In genomic region chr5:168317521-168318147, GRCh38 we compare ENCODE assay signal across 9 cellular contexts. TPM values are rescaled to one million over a fixed set of nuclear protein-coding genes. Genes with fewer than 3 reads are reported as not detected.
DNase-seq lines count a peak whose midpoint lies in the region; ATAC-seq, FAIRE-seq and TF ChIP-seq lines count a peak whose summit lies in the region.
"Had no signal": no experiment of that assay in that cellular context is flagged by ENCODE, and none has a peak within 500 bp of the region (broad histone marks: within the 10 kb centered on the region; RNA-seq: fewer than 3 reads in every experiment).

No MANE protein-coding gene starts in this region.

- no TSS peak for BruUV-seq in HepG2 (replicated peaks; lab: Mats Ljungman, UMichigan)

- DNase-seq in BJ (ENCODE audit: low read depth) (peak; percentile 67), M059J (ENCODE audit: low read depth) (peak; percentile 98), body of pancreas (peak; percentile 58 to 89 (median 73)), HepG2 (ENCODE audit: low spot score) (peak; percentile 92), NCI-H1105 (lab: John Stamatoyannopoulos, UW) (no peak), ecto neural progenitor cell (ENCODE audit: low spot score) (no peak)
- DNase-seq in activated CD4-positive, alpha-beta T cell treated with anti-CD3 and anti-CD28 coated beads for 1 hour = no peak

- POLR2A ChIA-PET in BJ (lab: Charles Lee) = no interaction called here
- POLR2A ChIA-PET in HepG2 (lab: Yijun Ruan, JAX) = interaction anchor here (1.6 to 4.2 kb wide), 3 partner anchors 12 to 36 kb away, joined by 4 to 29 read pairs (median 23); no protein-coding TSS in a partner anchor

- no peaks in the 10 kb centered on the region for H4K20me1 ChIP-seq in HepG2 (ENCODE audit: insufficient read depth, low read length)

- 0 out of 4 replicates have a peak, but pooled peaks of 1 of the 2 experiments have one; percentile 30 for TF ChIP-seq EP300 in HepG2 (IDR thresholded peaks at IDR 0.05; ENCODE audit: low read depth in 2 of 2, low read length in 2 of 2)
- no peak for TF ChIP-seq EP300 in HepG2 (CRISPR knock-in tag; IDR thresholded peaks at IDR 0.05; ENCODE audit: borderline replicate concordance)

- H3K4me3 ChIP-seq in BJ (ENCODE audit: low read depth, low read length) (no peak overlapping the region), body of pancreas (no peak overlapping the region), HepG2 (replicated peaks in 1 of 3; ENCODE audit: insufficient read depth in 1 of 3, low read depth in 2 of 3, low read length in 3 of 3) (no peak overlapping the region)
- H3K4me3 ChIP-seq: coronary artery had no signal

- no peak overlapping the region for H2AFZ ChIP-seq in HepG2 (ENCODE audit: low read length)

- WGBS in body of pancreas, 2 donors = 3 to 5% methylated on average over 4 of the region's 4 CpGs
- 21% methylated on average over 4 of the region's 4 CpGs for WGBS in HepG2 (ENCODE audit: low lambda C conversion rate)

- TF ChIP-seq POLR2A in body of pancreas (IDR thresholded peaks at IDR 0.05) = peak in 2 of 3 donors; percentile 16 to 31
- no peak for TF ChIP-seq POLR2A in HepG2 (IDR thresholded peaks at IDR 0.05; ENCODE audit: insufficient read depth in 1 of 2, low read depth in 2 of 2, low read length in 2 of 2)

- H3K36me3 ChIP-seq in BJ (ENCODE audit: control insufficient read depth, insufficient read depth, low read length) = no peaks in the 10 kb centered on the region
- H3K36me3 ChIP-seq in body of pancreas (replicated peaks in 1 of 2; ENCODE audit: insufficient read depth in 1 of 2, low read depth in 2 of 2) = no peaks in the 10 kb centered on the region
- H3K36me3 ChIP-seq in HepG2 (replicated peaks in 1 of 2; ENCODE audit: control insufficient read depth in 1 of 2, insufficient read depth in 2 of 2, low read length in 2 of 2) = no peaks in the 10 kb centered on the region

- peak overlapping the region; percentile 20; the same call in 1 of the 2 replicates for H3K9ac ChIP-seq in HepG2 (ENCODE audit: insufficient read depth, low read depth, low read length)

- CTCF ChIA-PET in BJ (lab: Yijun Ruan, JAX) (interaction anchor here (0.6 to 0.7 kb wide), 3 partner anchors 16 to 1597 kb away, joined by 3 read pairs; no protein-coding TSS in a partner anchor), HepG2 (lab: Yijun Ruan, JAX; ENCODE audit: low intra/inter-chr PET ratio, low total read pairs) (no interaction called here)

- peak overlapping the region; percentile 8; the same call in 1 of the 2 replicates for H3K4me2 ChIP-seq in HepG2 (ENCODE audit: low read depth, low read length)

- intact Hi-C loops in body of pancreas (cut with DNase I) (no loop called here), HepG2 (cut with micrococcal nuclease; ENCODE audit: unreplicated experiment) (no loop called here)

- H3K27ac ChIP-seq in body of pancreas = peak overlapping the region; percentile 78 to 93 (median 92)
- H3K27ac ChIP-seq in HepG2 (ENCODE audit: extremely low read length, insufficient read depth, low read length) = peak overlapping the region; percentile 41
- H3K27ac ChIP-seq: coronary artery had no signal

- ATAC-seq in body of pancreas = peak; percentile 69
- ATAC-seq in HepG2 = no peak
- ATAC-seq in HG02885 (IDR thresholded peaks at IDR 0.05; ENCODE audit: poor library complexity, unreplicated experiment) = no peak

- no peaks in the 10 kb centered on the region for H3K27me3 ChIP-seq in BJ (ENCODE audit: control insufficient read depth, insufficient read depth, low read length)
- no peaks in the 10 kb centered on the region for H3K27me3 ChIP-seq in body of pancreas
- no peaks in the 10 kb centered on the region for H3K27me3 ChIP-seq in HepG2 (ENCODE audit: control insufficient read depth in 1 of 2, insufficient read depth in 2 of 2, low read length in 2 of 2)

- in situ Hi-C loops in HepG2 (cut with HindIII; ENCODE audit: extremely low pct_ligation_motif_present, low pct_unique_long_range_greater_than_20kb) = no loop called here

- H3K9me3 ChIP-seq in body of pancreas (no peaks in the 10 kb centered on the region), HepG2 (ENCODE audit: low read length) (no peaks in the 10 kb centered on the region)

- H3K4me1 ChIP-seq in body of pancreas (peaks cover 62% of the 10 kb centered on the region), HepG2 (ENCODE audit: insufficient read depth, low read length) (peaks cover 60% of the 10 kb centered on the region)

- TF ChIP-seq CTCF in BJ (IDR thresholded peaks at IDR 0.05; ENCODE audit: insufficient read depth, low read depth, low read length) = no peak
- no peak for TF ChIP-seq CTCF in body of pancreas (IDR thresholded peaks at IDR 0.05)
- no peak for TF ChIP-seq CTCF in HepG2 (CRISPR knock-in tag; IDR thresholded peaks at IDR 0.05)

- TF ChIP-seq RAD21 in HepG2 (CRISPR knock-in tag; IDR thresholded peaks at IDR 0.05) = no peak

- peak; percentile 72 for FAIRE-seq in HepG2 (lab: Jason Lieb, UNC)

- peaks cover 14% of the 10 kb centered on the region for H3K79me2 ChIP-seq in HepG2 (ENCODE audit: insufficient read depth, low read length)

TF ChIP-seq in HepG2, 621 proteins besides CTCF, POLR2A, EP300 and RAD21 (continues in another document):
- TF ChIP-seq ZNF335 (CRISPR knock-in tag; IDR thresholded peaks at IDR 0.05) = no peak
- TF ChIP-seq PRPF4 (IDR thresholded peaks at IDR 0.05; ENCODE audit: low read depth, low read length, poor library complexity, severe bottlenecking) = no peak
- peak; percentile 68; the same call in 1 of the 2 replicates for TF ChIP-seq HOXA3 (CRISPR knock-in tag; IDR thresholded peaks at IDR 0.05)
- TF ChIP-seq POLR2AphosphoS2 (IDR thresholded peaks at IDR 0.05; ENCODE audit: low read depth, low read length) = no peak
- TF ChIP-seq ZNF34 (CRISPR knock-in tag; IDR thresholded peaks at IDR 0.05; ENCODE audit: borderline replicate concordance) = no peak
- TF ChIP-seq HMG20A (CRISPR knock-in tag; IDR thresholded peaks at IDR 0.05; ENCODE audit: borderline replicate concordance) = 0 out of 2 replicates have a peak, but pooled peaks have one; percentile 21
- no peak for TF ChIP-seq SOX13 (IDR thresholded peaks at IDR 0.05)
- TF ChIP-seq SOX13 (CRISPR knock-in tag; conservative IDR thresholded peaks at IDR 0.05 in 1 of 2, IDR thresholded peaks at IDR 0.05 in 1 of 2) = peak in 1 of 2 experiments; percentile 43; a peak in 1 of 4 replicates
- TF ChIP-seq, protein P1, sequence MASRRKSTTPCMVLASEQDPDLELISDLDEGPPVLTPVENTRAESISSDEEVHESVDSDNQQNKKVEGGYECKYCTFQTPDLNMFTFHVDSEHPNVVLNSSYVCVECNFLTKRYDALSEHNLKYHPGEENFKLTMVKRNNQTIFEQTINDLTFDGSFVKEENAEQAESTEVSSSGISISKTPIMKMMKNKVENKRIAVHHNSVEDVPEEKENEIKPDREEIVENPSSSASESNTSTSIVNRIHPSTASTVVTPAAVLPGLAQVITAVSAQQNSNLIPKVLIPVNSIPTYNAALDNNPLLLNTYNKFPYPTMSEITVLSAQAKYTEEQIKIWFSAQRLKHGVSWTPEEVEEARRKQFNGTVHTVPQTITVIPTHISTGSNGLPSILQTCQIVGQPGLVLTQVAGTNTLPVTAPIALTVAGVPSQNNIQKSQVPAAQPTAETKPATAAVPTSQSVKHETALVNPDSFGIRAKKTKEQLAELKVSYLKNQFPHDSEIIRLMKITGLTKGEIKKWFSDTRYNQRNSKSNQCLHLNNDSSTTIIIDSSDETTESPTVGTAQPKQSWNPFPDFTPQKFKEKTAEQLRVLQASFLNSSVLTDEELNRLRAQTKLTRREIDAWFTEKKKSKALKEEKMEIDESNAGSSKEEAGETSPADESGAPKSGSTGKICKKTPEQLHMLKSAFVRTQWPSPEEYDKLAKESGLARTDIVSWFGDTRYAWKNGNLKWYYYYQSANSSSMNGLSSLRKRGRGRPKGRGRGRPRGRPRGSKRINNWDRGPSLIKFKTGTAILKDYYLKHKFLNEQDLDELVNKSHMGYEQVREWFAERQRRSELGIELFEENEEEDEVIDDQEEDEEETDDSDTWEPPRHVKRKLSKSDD (CRISPR knock-in tag; IDR thresholded peaks at IDR 0.05; ENCODE audit: low read depth) = peak; percentile 57; the same call in 1 of the 2 replicates
- TF ChIP-seq HOXD1 (CRISPR knock-in tag; IDR thresholded peaks at IDR 0.05) = no peak
- TF ChIP-seq SIX4 (CRISPR knock-in tag; IDR thresholded peaks at IDR 0.05) = 0 out of 2 replicates have a peak, but pooled peaks have one; percentile 51
- TF ChIP-seq ZKSCAN8 (CRISPR knock-in tag; IDR thresholded peaks at IDR 0.05; ENCODE audit: borderline replicate concordance) = no peak
- peak; percentile 99 for TF ChIP-seq CREB1 (IDR thresholded peaks at IDR 0.05)
- peak; percentile 94 for TF ChIP-seq CREB1 (CRISPR knock-in tag; IDR thresholded peaks at IDR 0.05)
- TF ChIP-seq STAT5B (CRISPR knock-in tag; IDR thresholded peaks at IDR 0.05) = no peak

RNA-seq across cellular contexts. Expression of gene WWC1, which starts 26.2 kb away (rescaled TPM):
- 1.4 TPM in 2 replicates for polyA plus RNA-seq in BJ (2011; rRNA removed)
- 2.3 and 2.7 TPM in 2 replicates for polyA minus RNA-seq in BJ (2011; rRNA and poly(A)+ RNA removed)
- total RNA-seq in M059J (2014; rRNA removed; shearing (Covaris generic)) = 6.1 and 9.7 TPM in 2 replicates
- 10 to 100 TPM; 40.0 to 49.4 TPM for total RNA-seq in body of pancreas
- 17.3 and 17.9 TPM in 2 replicates for total RNA-seq in HepG2 (2016; rRNA removed; fragmentation: Illumina TruSeq; extraction: Trizol)
- 3.2 and 4.1 TPM in 2 replicates for total RNA-seq in HepG2 (2016; cell fraction: cytosol; rRNA removed; fragmentation: Illumina TruSeq; extraction: Trizol; ENCODE audit: low read depth)
- total RNA-seq in HepG2 (2016; cell fraction: insoluble cytoplasmic fraction; rRNA removed; fragmentation: Illumina TruSeq; extraction: Trizol) = 16.2 and 18.5 TPM in 2 replicates
- total RNA-seq in HepG2 (2016; cell fraction: membrane; rRNA removed; fragmentation: Illumina TruSeq; extraction: Trizol) = 11.3 and 13.4 TPM in 2 replicates
- 11.5 and 19.6 TPM in 2 replicates for total RNA-seq in HepG2 (2016; cell fraction: nucleus; rRNA removed; fragmentation: Illumina TruSeq; extraction: Trizol)
- polyA plus RNA-seq in HepG2 (2011; rRNA removed) = 8.3 and 9.3 TPM in 2 replicates
- 5.7 and 5.8 TPM in 2 replicates for polyA plus RNA-seq in HepG2 (2011; cell fraction: cytosol; rRNA removed)
- 9.7 and 10.0 TPM in 2 replicates for polyA plus RNA-seq in HepG2 (2011; cell fraction: nucleus; rRNA removed)
- polyA plus RNA-seq in HepG2 (2012) = 8.6 and 11.5 TPM in 2 replicates
- polyA plus RNA-seq in HepG2 (2016; cell fraction: cytosol; fragmentation: Illumina TruSeq; extraction: Trizol; ENCODE audit: low read depth) = 1.6 and 2.5 TPM in 2 replicates
- polyA plus RNA-seq in HepG2 (2016; cell fraction: insoluble cytoplasmic fraction; fragmentation: Illumina TruSeq; extraction: Trizol; ENCODE audit: low read depth) = 16.5 and 17.8 TPM in 2 replicates
- polyA plus RNA-seq in HepG2 (2016; cell fraction: membrane; fragmentation: Illumina TruSeq; extraction: Trizol; ENCODE audit: low read depth) = 7.0 and 8.7 TPM in 2 replicates
- 16.3 and 18.5 TPM in 2 replicates for polyA plus RNA-seq in HepG2 (2016; cell fraction: nucleus; fragmentation: Illumina TruSeq; extraction: Trizol; ENCODE audit: insufficient read depth, low read depth)
- 12.6 and 55.5 TPM in 2 replicates for polyA minus RNA-seq in HepG2 (2011; rRNA and poly(A)+ RNA removed; ENCODE audit: low replicate concordance)
- polyA minus RNA-seq in HepG2 (2011; cell fraction: cytosol; rRNA and poly(A)+ RNA removed) = 6.4 and 7.6 TPM in 2 replicates
- polyA minus RNA-seq in HepG2 (2011; cell fraction: nucleus; rRNA and poly(A)+ RNA removed) = 12.2 and 12.5 TPM in 2 replicates

Comparison
In these comparisons a context has a peak if more than half of its experiments do, and no peak if none do; other contexts are left out.
1. DNase-seq: peak in BJ (single experiment), M059J (single experiment), body of pancreas (4 of 4) and HepG2 (single experiment); none in activated CD4-positive, alpha-beta T cell treated with anti-CD3 and anti-CD28 coated beads for 1 hour (single experiment), NCI-H1105 (single experiment) and ecto neural progenitor cell (single experiment).
2. POLR2A ChIP-seq: peak in body of pancreas (2 of 3); none in HepG2 (0 of 2).